26 cellular contexts compared by ENCODE assay signal in the genomic region with DNA sequence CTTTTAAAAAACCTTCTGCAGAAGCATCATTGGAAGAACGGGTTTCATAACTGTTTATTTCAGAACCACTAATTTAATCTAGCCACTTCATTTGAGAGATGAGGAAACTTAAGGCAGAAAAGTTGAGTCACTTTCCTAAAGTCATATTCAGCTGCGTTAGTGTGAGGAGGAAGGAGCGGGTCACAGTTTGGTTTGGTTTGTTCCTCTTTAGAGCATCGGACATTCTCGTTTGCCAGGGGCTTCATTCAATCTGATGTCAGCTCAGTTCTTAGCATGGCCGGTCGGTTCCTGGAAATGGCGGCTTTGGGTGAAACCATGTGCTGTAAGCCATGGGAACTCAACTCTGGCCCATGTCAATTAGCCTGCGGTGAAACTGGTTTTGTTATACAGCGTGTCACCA.
DNase-seq lines count a peak whose midpoint lies in the region; ATAC-seq, FAIRE-seq and TF ChIP-seq lines count a peak whose summit lies in the region.
"Had no signal": no experiment of that assay in that cellular context is flagged by ENCODE, and none has a peak within 500 bp of the region (broad histone marks: within the 10 kb centered on the region; RNA-seq: fewer than 3 reads in every experiment).

No MANE protein-coding gene starts in this region.

- no peak overlapping the region for H3K27ac ChIP-seq in left ventricle myocardium inferior (replicated peaks)
- H3K27ac ChIP-seq: BLaER1, breast epithelium, PC-9, prostate gland, sigmoid colon, vagina, VCaP had no signal

- H3K4me1 Mint-ChIP-seq in activated naive CD8-positive, alpha-beta T cell treated with anti-CD3 and anti-CD28 coated beads for 36 hours, result peaks cover 57% of the 10 kb centered on the region

- H3K9me3 ChIP-seq in left ventricle myocardium inferior (replicated peaks), result no peaks in the 10 kb centered on the region
- H3K9me3 ChIP-seq: BLaER1, breast epithelium, Caco-2, heart right ventricle, prostate gland, sigmoid colon, vagina had no signal

- ATAC-seq in HG02870 (IDR thresholded peaks at IDR 0.05; ENCODE audit: unreplicated experiment), result no peak
- ATAC-seq: heart right ventricle had no signal

- FAIRE-seq in GM19239 (lab: Jason Lieb, UNC), result no peak
- FAIRE-seq: H54 had no signal

- H3K27me3 ChIP-seq in left ventricle myocardium inferior (ENCODE audit: low read depth), result no peaks in the 10 kb centered on the region
- H3K27me3 ChIP-seq: BLaER1, breast epithelium, heart right ventricle, sigmoid colon, vagina had no signal

- H3K4me3 Mint-ChIP-seq in activated naive CD8-positive, alpha-beta T cell treated with anti-CD3 and anti-CD28 coated beads for 36 hours, result no peak overlapping the region

- H3K4me1 ChIP-seq in left ventricle myocardium inferior, result peaks cover 5% of the 10 kb centered on the region
- H3K4me1 ChIP-seq: breast epithelium, Caco-2, prostate gland had no signal

- H3K9me3 Mint-ChIP-seq in activated naive CD8-positive, alpha-beta T cell treated with anti-CD3 and anti-CD28 coated beads for 36 hours, result no peaks in the 10 kb centered on the region

- no peak overlapping the region for H3K4me3 ChIP-seq in left ventricle myocardium inferior
- H3K4me3 ChIP-seq: BLaER1, breast epithelium, heart right ventricle, PC-9, prostate gland, sigmoid colon, vagina had no signal

- peak; percentile 24 for DNase-seq in stimulated activated CD4-positive, alpha-beta T cell treated with anti-CD3 and anti-CD28 coated beads, Interleukin-1b, Interleukin-23, amount 100 ng/mL, for 48 hours
- DNase-seq in stimulated activated CD4-positive, alpha-beta T cell treated with anti-CD3 and anti-CD28 coated beads, Interleukin-4, amount 100 ng/mL, for 4 hours, result no peak
- DNase-seq in SIG-M5 (lab: John Stamatoyannopoulos, UW), result peak; percentile 79
- DNase-seq in activated naive CD8-positive, alpha-beta T cell treated with anti-CD3 and anti-CD28 coated beads for 36 hours, result peak; percentile 22
- DNase-seq in GM19239 (ENCODE audit: insufficient read length, low spot score), result no peak
- no peak for DNase-seq in left ventricle myocardium inferior
- DNase-seq in ureter (ENCODE audit: low spot score), result no peak
- DNase-seq: activated naive CD4-positive, alpha-beta T cell treated with Interleukin-2 at 50 U/mL for 16 hours; amygdala; Caco-2; DND-41; effector CD8-positive, alpha-beta T cell; erythroblast; heart right ventricle; NCI-H2081; NCI-H446 treated with DMSO at 0.1 percent for 48 hours; PC-9; SHP77; sigmoid colon had no signal

- intact Hi-C loops in left ventricle myocardium inferior (cut with micrococcal nuclease), result no loop called here

- H3K36me3 Mint-ChIP-seq in activated naive CD8-positive, alpha-beta T cell treated with anti-CD3 and anti-CD28 coated beads for 36 hours, result peaks cover 1% of the 10 kb centered on the region

- no peaks in the 10 kb centered on the region for H3K36me3 ChIP-seq in left ventricle myocardium inferior
- H3K36me3 ChIP-seq: breast epithelium, prostate gland, sigmoid colon, vagina had no signal

- no peak for TF ChIP-seq CTCF in left ventricle myocardium inferior (IDR thresholded peaks at IDR 0.05; ENCODE audit: borderline replicate concordance)

- no peak overlapping the region for H3K27ac Mint-ChIP-seq in activated naive CD8-positive, alpha-beta T cell treated with anti-CD3 and anti-CD28 coated beads for 36 hours

- H3K27me3 Mint-ChIP-seq in activated naive CD8-positive, alpha-beta T cell treated with anti-CD3 and anti-CD28 coated beads for 36 hours, result no peaks in the 10 kb centered on the region

Comparison
In these comparisons a context has a peak if more than half of its experiments do, and no peak if none do; other contexts are left out.
1. DNase-seq: peak in stimulated activated CD4-positive, alpha-beta T cell treated with anti-CD3 and anti-CD28 coated beads, Interleukin-1b, Interleukin-23, amount 100 ng/mL, for 48 hours (single experiment), SIG-M5 (single experiment) and activated naive CD8-positive, alpha-beta T cell treated with anti-CD3 and anti-CD28 coated beads for 36 hours (single experiment); none in stimulated activated CD4-positive, alpha-beta T cell treated with anti-CD3 and anti-CD28 coated beads, Interleukin-4, amount 100 ng/mL, for 4 hours (0 of 2), GM19239 (single experiment), left ventricle myocardium inferior (single experiment) and ureter (single experiment).